1 cellular context compared by ENCODE assay signal in genomic region chr7:157771689-157772088, GRCh38.
TF ChIP-seq lines count a peak whose summit lies in the region.

No MANE protein-coding gene starts in this region.

TF ChIP-seq in HepG2, 621 proteins besides CTCF, POLR2A, EP300 and RAD21:
- TF ChIP-seq MAFF (IDR thresholded peaks at IDR 0.05; ENCODE audit: low read depth, low read length) = no peak
- TF ChIP-seq PHB2 (IDR thresholded peaks at IDR 0.05; ENCODE audit: partially characterized antibody) = peak; percentile 8
- TF ChIP-seq RAD51 (IDR thresholded peaks at IDR 0.05; ENCODE audit: borderline replicate concordance) = 0 out of 2 replicates have a peak, but pooled peaks have one; percentile 4
- no peak for TF ChIP-seq ZNF496 (CRISPR knock-in tag; IDR thresholded peaks at IDR 0.05; ENCODE audit: insufficient replicate concordance)
- TF ChIP-seq FOXP1 (IDR thresholded peaks at IDR 0.05) = peak; percentile 26; the same call in 1 of the 2 replicates
- TF ChIP-seq FOXP1 (CRISPR knock-in tag; IDR thresholded peaks at IDR 0.05) = no peak
- peak; percentile 56; the same call in 1 of the 2 replicates for TF ChIP-seq ZNF646 (CRISPR knock-in tag; IDR thresholded peaks at IDR 0.05)
- peak; percentile 83 for TF ChIP-seq ZNF282 (IDR thresholded peaks at IDR 0.05; ENCODE audit: partially characterized antibody)
